ENCODE assay signal across 1 cellular context in genomic region chr20:62043131-62043914, GRCh38.
TF ChIP-seq lines count a peak whose summit lies in the region.

No MANE protein-coding gene starts in this region.

TF ChIP-seq in HepG2, 621 proteins besides CTCF, POLR2A, EP300 and RAD21 (continued from another document and continues in another):
- TF ChIP-seq ZBTB4 (CRISPR knock-in tag; IDR thresholded peaks at IDR 0.05; ENCODE audit: borderline replicate concordance), result no peak
- TF ChIP-seq, protein P1, sequence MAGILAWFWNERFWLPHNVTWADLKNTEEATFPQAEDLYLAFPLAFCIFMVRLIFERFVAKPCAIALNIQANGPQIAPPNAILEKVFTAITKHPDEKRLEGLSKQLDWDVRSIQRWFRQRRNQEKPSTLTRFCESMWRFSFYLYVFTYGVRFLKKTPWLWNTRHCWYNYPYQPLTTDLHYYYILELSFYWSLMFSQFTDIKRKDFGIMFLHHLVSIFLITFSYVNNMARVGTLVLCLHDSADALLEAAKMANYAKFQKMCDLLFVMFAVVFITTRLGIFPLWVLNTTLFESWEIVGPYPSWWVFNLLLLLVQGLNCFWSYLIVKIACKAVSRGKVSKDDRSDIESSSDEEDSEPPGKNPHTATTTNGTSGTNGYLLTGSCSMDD (CRISPR knock-in tag; IDR thresholded peaks at IDR 0.05), result no peak
- no peak for TF ChIP-seq ZBTB26 (CRISPR knock-in tag; IDR thresholded peaks at IDR 0.05; ENCODE audit: borderline replicate concordance)
- 0 out of 2 replicates have a peak, but pooled peaks have one; percentile 35 for TF ChIP-seq HMG20B (CRISPR knock-in tag; conservative IDR thresholded peaks at IDR 0.05)
- TF ChIP-seq, protein P2, sequence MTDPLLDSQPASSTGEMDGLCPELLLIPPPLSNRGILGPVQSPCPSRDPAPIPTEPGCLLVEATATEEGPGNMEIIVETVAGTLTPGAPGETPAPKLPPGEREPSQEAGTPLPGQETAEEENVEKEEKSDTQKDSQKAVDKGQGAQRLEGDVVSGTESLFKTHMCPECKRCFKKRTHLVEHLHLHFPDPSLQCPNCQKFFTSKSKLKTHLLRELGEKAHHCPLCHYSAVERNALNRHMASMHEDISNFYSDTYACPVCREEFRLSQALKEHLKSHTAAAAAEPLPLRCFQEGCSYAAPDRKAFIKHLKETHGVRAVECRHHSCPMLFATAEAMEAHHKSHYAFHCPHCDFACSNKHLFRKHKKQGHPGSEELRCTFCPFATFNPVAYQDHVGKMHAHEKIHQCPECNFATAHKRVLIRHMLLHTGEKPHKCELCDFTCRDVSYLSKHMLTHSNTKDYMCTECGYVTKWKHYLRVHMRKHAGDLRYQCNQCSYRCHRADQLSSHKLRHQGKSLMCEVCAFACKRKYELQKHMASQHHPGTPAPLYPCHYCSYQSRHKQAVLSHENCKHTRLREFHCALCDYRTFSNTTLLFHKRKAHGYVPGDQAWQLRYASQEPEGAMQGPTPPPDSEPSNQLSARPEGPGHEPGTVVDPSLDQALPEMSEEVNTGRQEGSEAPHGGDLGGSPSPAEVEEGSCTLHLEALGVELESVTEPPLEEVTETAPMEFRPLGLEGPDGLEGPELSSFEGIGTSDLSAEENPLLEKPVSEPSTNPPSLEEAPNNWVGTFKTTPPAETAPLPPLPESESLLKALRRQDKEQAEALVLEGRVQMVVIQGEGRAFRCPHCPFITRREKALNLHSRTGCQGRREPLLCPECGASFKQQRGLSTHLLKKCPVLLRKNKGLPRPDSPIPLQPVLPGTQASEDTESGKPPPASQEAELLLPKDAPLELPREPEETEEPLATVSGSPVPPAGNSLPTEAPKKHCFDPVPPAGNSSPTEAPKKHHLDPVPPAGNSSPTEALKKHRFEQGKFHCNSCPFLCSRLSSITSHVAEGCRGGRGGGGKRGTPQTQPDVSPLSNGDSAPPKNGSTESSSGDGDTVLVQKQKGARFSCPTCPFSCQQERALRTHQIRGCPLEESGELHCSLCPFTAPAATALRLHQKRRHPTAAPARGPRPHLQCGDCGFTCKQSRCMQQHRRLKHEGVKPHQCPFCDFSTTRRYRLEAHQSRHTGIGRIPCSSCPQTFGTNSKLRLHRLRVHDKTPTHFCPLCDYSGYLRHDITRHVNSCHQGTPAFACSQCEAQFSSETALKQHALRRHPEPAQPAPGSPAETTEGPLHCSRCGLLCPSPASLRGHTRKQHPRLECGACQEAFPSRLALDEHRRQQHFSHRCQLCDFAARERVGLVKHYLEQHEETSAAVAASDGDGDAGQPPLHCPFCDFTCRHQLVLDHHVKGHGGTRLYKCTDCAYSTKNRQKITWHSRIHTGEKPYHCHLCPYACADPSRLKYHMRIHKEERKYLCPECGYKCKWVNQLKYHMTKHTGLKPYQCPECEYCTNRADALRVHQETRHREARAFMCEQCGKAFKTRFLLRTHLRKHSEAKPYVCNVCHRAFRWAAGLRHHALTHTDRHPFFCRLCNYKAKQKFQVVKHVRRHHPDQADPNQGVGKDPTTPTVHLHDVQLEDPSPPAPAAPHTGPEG (CRISPR knock-in tag; IDR thresholded peaks at IDR 0.05), result no peak
- TF ChIP-seq PRDM15 (CRISPR knock-in tag; IDR thresholded peaks at IDR 0.05), result no peak
- TF ChIP-seq HOXA5 (CRISPR knock-in tag; IDR thresholded peaks at IDR 0.05), result no peak
- no peak for TF ChIP-seq ZMYM2 (CRISPR knock-in tag; IDR thresholded peaks at IDR 0.05)
- TF ChIP-seq ZNF329 (CRISPR knock-in tag; IDR thresholded peaks at IDR 0.05; ENCODE audit: low read depth), result no peak
- TF ChIP-seq, protein P3, sequence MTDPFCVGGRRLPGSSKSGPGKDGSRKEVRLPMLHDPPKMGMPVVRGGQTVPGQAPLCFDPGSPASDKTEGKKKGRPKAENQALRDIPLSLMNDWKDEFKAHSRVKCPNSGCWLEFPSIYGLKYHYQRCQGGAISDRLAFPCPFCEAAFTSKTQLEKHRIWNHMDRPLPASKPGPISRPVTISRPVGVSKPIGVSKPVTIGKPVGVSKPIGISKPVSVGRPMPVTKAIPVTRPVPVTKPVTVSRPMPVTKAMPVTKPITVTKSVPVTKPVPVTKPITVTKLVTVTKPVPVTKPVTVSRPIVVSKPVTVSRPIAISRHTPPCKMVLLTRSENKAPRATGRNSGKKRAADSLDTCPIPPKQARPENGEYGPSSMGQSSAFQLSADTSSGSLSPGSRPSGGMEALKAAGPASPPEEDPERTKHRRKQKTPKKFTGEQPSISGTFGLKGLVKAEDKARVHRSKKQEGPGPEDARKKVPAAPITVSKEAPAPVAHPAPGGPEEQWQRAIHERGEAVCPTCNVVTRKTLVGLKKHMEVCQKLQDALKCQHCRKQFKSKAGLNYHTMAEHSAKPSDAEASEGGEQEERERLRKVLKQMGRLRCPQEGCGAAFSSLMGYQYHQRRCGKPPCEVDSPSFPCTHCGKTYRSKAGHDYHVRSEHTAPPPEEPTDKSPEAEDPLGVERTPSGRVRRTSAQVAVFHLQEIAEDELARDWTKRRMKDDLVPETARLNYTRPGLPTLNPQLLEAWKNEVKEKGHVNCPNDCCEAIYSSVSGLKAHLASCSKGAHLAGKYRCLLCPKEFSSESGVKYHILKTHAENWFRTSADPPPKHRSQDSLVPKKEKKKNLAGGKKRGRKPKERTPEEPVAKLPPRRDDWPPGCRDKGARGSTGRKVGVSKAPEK (CRISPR knock-in tag; IDR thresholded peaks at IDR 0.05; ENCODE audit: borderline replicate concordance), result no peak
- no peak for TF ChIP-seq STAT6 (CRISPR knock-in tag; IDR thresholded peaks at IDR 0.05; ENCODE audit: borderline replicate concordance)
- TF ChIP-seq MXD1 (CRISPR knock-in tag; IDR thresholded peaks at IDR 0.05), result no peak
- TF ChIP-seq ZNF124 (CRISPR knock-in tag; IDR thresholded peaks at IDR 0.05), result peak; percentile 69; the same call in 1 of the 2 replicates
- no peak for TF ChIP-seq ARNT (IDR thresholded peaks at IDR 0.05)
- no peak for TF ChIP-seq RBFOX2 (IDR thresholded peaks at IDR 0.05; ENCODE audit: low read depth, low read length)
- peak; percentile 25; the same call in 1 of the 2 replicates for TF ChIP-seq ZFX (CRISPR knock-in tag; IDR thresholded peaks at IDR 0.05; ENCODE audit: low read depth)
- TF ChIP-seq HNF4A (CRISPR knock-in tag; IDR thresholded peaks at IDR 0.05), result peak; percentile 89
- TF ChIP-seq, protein P4, sequence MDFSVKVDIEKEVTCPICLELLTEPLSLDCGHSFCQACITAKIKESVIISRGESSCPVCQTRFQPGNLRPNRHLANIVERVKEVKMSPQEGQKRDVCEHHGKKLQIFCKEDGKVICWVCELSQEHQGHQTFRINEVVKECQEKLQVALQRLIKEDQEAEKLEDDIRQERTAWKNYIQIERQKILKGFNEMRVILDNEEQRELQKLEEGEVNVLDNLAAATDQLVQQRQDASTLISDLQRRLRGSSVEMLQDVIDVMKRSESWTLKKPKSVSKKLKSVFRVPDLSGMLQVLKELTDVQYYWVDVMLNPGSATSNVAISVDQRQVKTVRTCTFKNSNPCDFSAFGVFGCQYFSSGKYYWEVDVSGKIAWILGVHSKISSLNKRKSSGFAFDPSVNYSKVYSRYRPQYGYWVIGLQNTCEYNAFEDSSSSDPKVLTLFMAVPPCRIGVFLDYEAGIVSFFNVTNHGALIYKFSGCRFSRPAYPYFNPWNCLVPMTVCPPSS (IDR thresholded peaks at IDR 0.05), result no peak
- TF ChIP-seq ATF6 (CRISPR knock-in tag; conservative IDR thresholded peaks at IDR 0.05), result no peak
- no peak for TF ChIP-seq CBFB (CRISPR knock-in tag; IDR thresholded peaks at IDR 0.05)
- TF ChIP-seq HCFC1 (IDR thresholded peaks at IDR 0.05; ENCODE audit: low read depth, low read length), result no peak
- TF ChIP-seq POLR2AphosphoS5 (IDR thresholded peaks at IDR 0.05; ENCODE audit: low read depth, low read length), result no peak
- no peak for TF ChIP-seq RNF2 (conservative IDR thresholded peaks at IDR 0.05; ENCODE audit: low read depth)
- TF ChIP-seq NR1H2 (CRISPR knock-in tag; IDR thresholded peaks at IDR 0.05; ENCODE audit: borderline replicate concordance, low read depth), result no peak
- peak; percentile 55; the same call in 1 of the 2 replicates for TF ChIP-seq KLF12 (CRISPR knock-in tag; IDR thresholded peaks at IDR 0.05; ENCODE audit: borderline replicate concordance)
- 0 out of 2 replicates have a peak, but pooled peaks have one; percentile 61 for TF ChIP-seq ZNF772 (CRISPR knock-in tag; IDR thresholded peaks at IDR 0.05)
- no peak for TF ChIP-seq ZNF7 (CRISPR knock-in tag; IDR thresholded peaks at IDR 0.05)
- no peak for TF ChIP-seq ZNF749 (CRISPR knock-in tag; IDR thresholded peaks at IDR 0.05; ENCODE audit: borderline replicate concordance)
- TF ChIP-seq ZNF672 (CRISPR knock-in tag; IDR thresholded peaks at IDR 0.05), result no peak
